27 cellular contexts compared by ENCODE assay signal in the genomic region with DNA sequence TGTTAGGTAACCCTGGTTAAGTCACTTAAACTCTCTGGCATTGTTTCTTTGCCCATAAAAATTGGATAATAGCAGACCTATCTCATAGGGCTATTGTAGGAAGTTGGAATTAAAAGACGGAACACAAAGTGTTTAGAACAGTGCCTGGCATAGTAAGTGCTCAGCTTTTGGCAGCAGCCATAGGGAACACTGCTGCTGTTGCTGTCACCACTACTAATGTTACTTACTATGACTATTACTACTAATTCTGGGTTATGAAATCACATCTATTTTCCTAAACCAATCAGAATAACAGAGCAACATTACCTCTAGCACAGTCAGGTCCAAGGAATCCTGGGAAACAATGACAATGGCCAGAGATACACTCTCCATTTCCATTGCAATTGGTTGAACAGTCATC.
"Had no signal": no experiment of that assay in that cellular context is flagged by ENCODE, and none has a peak within 500 bp of the region (broad histone marks: within the 10 kb centered on the region; RNA-seq: fewer than 3 reads in every experiment).

No MANE protein-coding gene starts in this region.

- H3K9me3 ChIP-seq: colonic mucosa, esophagus muscularis mucosa, esophagus squamous epithelium, gastroesophageal sphincter, heart right ventricle had no signal

- H3K4me3 Mint-ChIP-seq: dendritic cell treated with granulocyte-macrophage colony-stimulating factor and Interleukin-4, amounts not matched to agents 40 ng/mL and 50 ng/mL, for 4 days; effector memory CD8-positive, alpha-beta T cell; endodermal cell had no signal

- H3K4me1 ChIP-seq: colonic mucosa, esophagus muscularis mucosa, esophagus squamous epithelium, foreskin keratinocyte, gastroesophageal sphincter, heart right ventricle had no signal

- H3K27me3 ChIP-seq: colonic mucosa, esophagus muscularis mucosa, esophagus squamous epithelium, foreskin keratinocyte, gastroesophageal sphincter, heart right ventricle had no signal

- H3K4me3 ChIP-seq: colonic mucosa, coronary artery, dorsolateral prefrontal cortex, esophagus muscularis mucosa, esophagus squamous epithelium, gastroesophageal sphincter, heart right ventricle had no signal

- H3K9me3 Mint-ChIP-seq: dendritic cell treated with granulocyte-macrophage colony-stimulating factor and Interleukin-4, amounts not matched to agents 40 ng/mL and 50 ng/mL, for 4 days; effector memory CD8-positive, alpha-beta T cell; endodermal cell had no signal

- DNase-seq: colonic mucosa; cortex of kidney; dermis blood vessel endothelial cell; dorsolateral prefrontal cortex; effector CD4-positive, alpha-beta T cell; effector CD8-positive, alpha-beta T cell; effector memory CD4-positive, alpha-beta T cell; effector memory CD8-positive, alpha-beta T cell; endodermal cell; erythroblast; esophagus squamous epithelium; foreskin fibroblast; foreskin keratinocyte; foreskin melanocyte; glutamatergic neuron; head of caudate nucleus; heart right ventricle had no signal

- H3K27me3 Mint-ChIP-seq: dendritic cell treated with granulocyte-macrophage colony-stimulating factor and Interleukin-4, amounts not matched to agents 40 ng/mL and 50 ng/mL, for 4 days; effector memory CD8-positive, alpha-beta T cell had no signal

- H3K27ac ChIP-seq: colonic mucosa, coronary artery, dorsolateral prefrontal cortex, epithelial cell of prostate, esophagus muscularis mucosa, esophagus squamous epithelium, foreskin keratinocyte, gastroesophageal sphincter, heart right ventricle had no signal

- ATAC-seq: effector memory CD8-positive, alpha-beta T cell; esophagus mucosa; foreskin keratinocyte; gastroesophageal sphincter; heart right ventricle had no signal

- FAIRE-seq: colon, endometrium, endothelial cell of umbilical vein, frontal cortex had no signal

- H3K36me3 ChIP-seq: colonic mucosa, esophagus muscularis mucosa, esophagus squamous epithelium, gastroesophageal sphincter, heart right ventricle had no signal

- H3K27ac Mint-ChIP-seq: dendritic cell treated with granulocyte-macrophage colony-stimulating factor and Interleukin-4, amounts not matched to agents 40 ng/mL and 50 ng/mL, for 4 days; effector memory CD8-positive, alpha-beta T cell; endodermal cell had no signal
